14 cellular contexts compared by ENCODE assay signal in genomic region chr1:172269644-172270043, GRCh38.
DNase-seq lines count a peak whose midpoint lies in the region; ATAC-seq and TF ChIP-seq lines count a peak whose summit lies in the region.
"Had no signal": no experiment of that assay in that cellular context is flagged by ENCODE, and none has a peak within 500 bp of the region (broad histone marks: within the 10 kb centered on the region; RNA-seq: fewer than 3 reads in every experiment).

No MANE protein-coding gene starts in this region.

- H3K36me3 ChIP-seq in fibroblast of lung (ENCODE audit: control insufficient read depth, insufficient read depth, low read length): no peaks in the 10 kb centered on the region
- H3K36me3 ChIP-seq in smooth muscle cell (ENCODE audit: low read depth): no peaks in the 10 kb centered on the region
- H3K36me3 ChIP-seq: ovary had no signal

- no peaks in the 10 kb centered on the region for H3K36me3 Mint-ChIP-seq in activated T-cell treated with anti-CD3 and anti-CD28 coated beads, Interleukin-2, amount 50 U/mL, for 24 hours (ENCODE audit: low read depth)
- no peaks in the 10 kb centered on the region for H3K36me3 Mint-ChIP-seq in activated T-cell treated with anti-CD3 and anti-CD28 coated beads, Interleukin-2, amount 50 U/mL, for 4 hours (ENCODE audit: insufficient read depth)
- no peaks in the 10 kb centered on the region for H3K36me3 Mint-ChIP-seq in activated T-helper 17 cell treated with anti-CD3 and anti-CD28 coated beads, Interleukin-2, amount 50 U/mL, for 72 hours (ENCODE audit: low read depth)

- H3K4me2 ChIP-seq in fibroblast of lung (ENCODE audit: extremely low read depth, insufficient read depth, low read length): no peak overlapping the region
- H3K4me2 ChIP-seq in smooth muscle cell: peak overlapping the region; percentile 83

- ATAC-seq in activated T-cell treated with anti-CD3 and anti-CD28 coated beads, Interleukin-2, amount 50 U/mL, for 4 hours: no peak
- ATAC-seq in GM18511 (IDR thresholded peaks at IDR 0.05; ENCODE audit: unreplicated experiment): no peak
- ATAC-seq in left lobe of liver: no peak
- no peak for ATAC-seq in activated T-helper 17 cell treated with anti-CD3 and anti-CD28 coated beads, Interleukin-2, amount 50 U/mL, for 72 hours (replicated peaks)

- no peaks in the 10 kb centered on the region for H3K9me3 Mint-ChIP-seq in activated T-cell treated with anti-CD3 and anti-CD28 coated beads, Interleukin-2, amount 50 U/mL, for 24 hours
- H3K9me3 Mint-ChIP-seq in activated T-cell treated with anti-CD3 and anti-CD28 coated beads, Interleukin-2, amount 50 U/mL, for 4 hours: no peaks in the 10 kb centered on the region
- no peaks in the 10 kb centered on the region for H3K9me3 Mint-ChIP-seq in activated T-helper 17 cell treated with anti-CD3 and anti-CD28 coated beads, Interleukin-2, amount 50 U/mL, for 72 hours

- H3K4me3 Mint-ChIP-seq in activated T-cell treated with anti-CD3 and anti-CD28 coated beads, Interleukin-2, amount 50 U/mL, for 24 hours: no peak overlapping the region
- H3K4me3 Mint-ChIP-seq in activated T-cell treated with anti-CD3 and anti-CD28 coated beads, Interleukin-2, amount 50 U/mL, for 4 hours: no peak overlapping the region
- no peak overlapping the region for H3K4me3 Mint-ChIP-seq in activated T-helper 17 cell treated with anti-CD3 and anti-CD28 coated beads, Interleukin-2, amount 50 U/mL, for 72 hours
- H3K4me3 Mint-ChIP-seq: B cell had no signal

- H3K9me3 ChIP-seq in fibroblast of lung (ENCODE audit: control insufficient read depth, insufficient read depth, low read depth, low read length) (no peaks in the 10 kb centered on the region), smooth muscle cell (replicated peaks; ENCODE audit: low read depth) (no peaks in the 10 kb centered on the region)
- H3K9me3 ChIP-seq: ovary had no signal

- no peak overlapping the region for H2AFZ ChIP-seq in fibroblast of lung (ENCODE audit: low read length)
- peak overlapping the region; percentile 32 for H2AFZ ChIP-seq in smooth muscle cell (ENCODE audit: low read depth)

- H3K4me1 ChIP-seq in fibroblast of lung (ENCODE audit: control insufficient read depth, extremely low read depth, insufficient read depth, low read length) (no peaks in the 10 kb centered on the region), smooth muscle cell (ENCODE audit: low read depth) (peaks cover 23% of the 10 kb centered on the region)

- no peak for DNase-seq in activated T-cell treated with anti-CD3 and anti-CD28 coated beads, Interleukin-2, amount 50 U/mL, for 24 hours
- DNase-seq in activated T-cell treated with anti-CD3 and anti-CD28 coated beads, Interleukin-2, amount 50 U/mL, for 4 hours: no peak
- DNase-seq in SHP77 treated with DMSO at 0.1 percent for 48 hours (lab: John Stamatoyannopoulos, UW) (peak; percentile 35), fibroblast of lung (ENCODE audit: low read depth in 2 of 2) (peak; percentile 32 to 60), smooth muscle cell (lab: John Stamatoyannopoulos, UW; ENCODE audit: unreplicated experiment) (no peak), left lobe of liver (ENCODE audit: low spot score) (no peak)
- DNase-seq: cerebellar nuclear complex; GF-D8; ovary; stimulated activated CD4-positive, alpha-beta T cell treated with anti-CD3 and anti-CD28 coated beads, Interleukin-2, amount 100 ng/mL, for 48 hours had no signal

- WGBS in smooth muscle cell (ENCODE audit: low lambda C conversion rate): 28% methylated on average over 3 of the region's 3 CpGs

- H3K27ac ChIP-seq in fibroblast of lung (ENCODE audit: insufficient read depth, low read length) (no peak overlapping the region), smooth muscle cell (ENCODE audit: low read depth) (peak overlapping the region; percentile 91)
- H3K27ac ChIP-seq: HL-60, ovary had no signal

- H3K27me3 Mint-ChIP-seq in activated T-cell treated with anti-CD3 and anti-CD28 coated beads, Interleukin-2, amount 50 U/mL, for 24 hours: no peaks in the 10 kb centered on the region
- peaks cover 2% of the 10 kb centered on the region for H3K27me3 Mint-ChIP-seq in activated T-cell treated with anti-CD3 and anti-CD28 coated beads, Interleukin-2, amount 50 U/mL, for 4 hours (ENCODE audit: low read depth)
- H3K27me3 Mint-ChIP-seq in activated T-helper 17 cell treated with anti-CD3 and anti-CD28 coated beads, Interleukin-2, amount 50 U/mL, for 72 hours: no peaks in the 10 kb centered on the region
- H3K27me3 Mint-ChIP-seq: B cell had no signal

- peak overlapping the region; percentile 75 for H3K27ac Mint-ChIP-seq in activated T-cell treated with anti-CD3 and anti-CD28 coated beads, Interleukin-2, amount 50 U/mL, for 24 hours
- H3K27ac Mint-ChIP-seq in activated T-helper 17 cell treated with anti-CD3 and anti-CD28 coated beads, Interleukin-2, amount 50 U/mL, for 72 hours: no peak overlapping the region
- H3K27ac Mint-ChIP-seq: B cell had no signal

- H4K20me1 ChIP-seq in fibroblast of lung (ENCODE audit: control insufficient read depth, extremely low read depth, insufficient read depth, low read length) (no peaks in the 10 kb centered on the region), smooth muscle cell (ENCODE audit: low read depth) (no peaks in the 10 kb centered on the region)

- H3K4me1 Mint-ChIP-seq in activated T-cell treated with anti-CD3 and anti-CD28 coated beads, Interleukin-2, amount 50 U/mL, for 24 hours (ENCODE audit: low read depth): peaks cover 61% of the 10 kb centered on the region
- peaks cover 26% of the 10 kb centered on the region for H3K4me1 Mint-ChIP-seq in activated T-cell treated with anti-CD3 and anti-CD28 coated beads, Interleukin-2, amount 50 U/mL, for 4 hours (ENCODE audit: low read depth)
- H3K4me1 Mint-ChIP-seq in activated T-helper 17 cell treated with anti-CD3 and anti-CD28 coated beads, Interleukin-2, amount 50 U/mL, for 72 hours: peaks cover 18% of the 10 kb centered on the region

- H3K4me3 ChIP-seq in fibroblast of lung (replicated peaks in 1 of 4; ENCODE audit: control extremely low read depth in 1 of 4, insufficient read depth in 1 of 4, low read depth in 3 of 4, low read length in 4 of 4) (no peak overlapping the region), smooth muscle cell (no peak overlapping the region)
- H3K4me3 ChIP-seq: ovary had no signal

- TF ChIP-seq CTCF in fibroblast of lung (conservative IDR thresholded peaks at IDR 0.05 in 1 of 2, IDR thresholded peaks at IDR 0.05 in 1 of 2; ENCODE audit: low read depth in 1 of 2, low read length in 2 of 2): no peak
- no peak for TF ChIP-seq CTCF in smooth muscle cell (IDR thresholded peaks at IDR 0.05; ENCODE audit: borderline replicate concordance, insufficient read depth, poor library complexity, severe bottlenecking)

- peaks cover 21% of the 10 kb centered on the region for H3F3A ChIP-seq in smooth muscle cell (ENCODE audit: low read depth)

- H3K9ac ChIP-seq in fibroblast of lung (ENCODE audit: insufficient read depth, low read length): no peak overlapping the region
- H3K9ac ChIP-seq in smooth muscle cell (ENCODE audit: low read depth): no peak overlapping the region

- H3K27me3 ChIP-seq in fibroblast of lung (ENCODE audit: control insufficient read depth, insufficient read depth, low read length) (no peaks in the 10 kb centered on the region), smooth muscle cell (ENCODE audit: low read depth) (no peaks in the 10 kb centered on the region)
- H3K27me3 ChIP-seq: ovary had no signal

- H3K79me2 ChIP-seq in fibroblast of lung (ENCODE audit: control insufficient read depth, insufficient read depth, low read length) (no peaks in the 10 kb centered on the region), smooth muscle cell (ENCODE audit: low read depth) (no peaks in the 10 kb centered on the region)

Comparison
In these comparisons a context has a peak if more than half of its experiments do, and no peak if none do; other contexts are left out.
1. DNase-seq: peak in SHP77 treated with DMSO at 0.1 percent for 48 hours (single experiment) and fibroblast of lung (2 of 2); none in activated T-cell treated with anti-CD3 and anti-CD28 coated beads, Interleukin-2, amount 50 U/mL, for 24 hours (single experiment), activated T-cell treated with anti-CD3 and anti-CD28 coated beads, Interleukin-2, amount 50 U/mL, for 4 hours (single experiment), smooth muscle cell (single experiment) and left lobe of liver (single experiment).